8 cellular contexts compared by ENCODE assay signal in genomic region chr16:2963611-2964415, GRCh38. TPM values are rescaled to one million over a fixed set of nuclear protein-coding genes. Genes with fewer than 3 reads are reported as not detected.
A peak's percentile ranks its signal among the peaks of the same experiment; 100 is the strongest.
DNase-seq lines count a peak whose midpoint lies in the region; ATAC-seq and TF ChIP-seq lines count a peak whose summit lies in the region.

Gene KREMEN2, plus strand, starts transcription at chr16:2964275. Its CDS starts 246 bp downstream, at chr16:2964521.

- H3K36me3 ChIP-seq in testis (ENCODE audit: low read depth, missing control alignments) = no peaks in the 10 kb centered on the region

- WGBS in testis, 2 donors = 1% methylated on average over 32 to 62 of the region's 64 CpGs

- H3K9me3 ChIP-seq in testis = no peaks in the 10 kb centered on the region

- DNase-seq in AG20443 (ENCODE audit: low spot score) (peak; percentile 43), GM13976 (ENCODE audit: low spot score) (peak; percentile 74), NCI-H526 (lab: John Stamatoyannopoulos, UW) (peak; percentile 58 to 88), kidney tubule cell (ENCODE audit: low spot score) (peak; percentile 50), testis (no peak)
- peak; percentile 60 for DNase-seq in activated naive CD4-positive, alpha-beta T cell treated with anti-CD3 and anti-CD28 coated beads, Interleukin-2, amount 50 U/mL, for 16 hours

- ATAC-seq in GM19452 (IDR thresholded peaks at IDR 0.05; ENCODE audit: unreplicated experiment) (no peak), HG03095 (IDR thresholded peaks at IDR 0.05; ENCODE audit: unreplicated experiment) (no peak)

- TF ChIP-seq CTCF in GM13976 (IDR thresholded peaks at IDR 0.05; ENCODE audit: borderline replicate concordance, control extremely low read depth, extremely low read depth, insufficient read depth, missing control alignments) (no peak), testis (IDR thresholded peaks at IDR 0.05) (no peak)

- H3K27me3 ChIP-seq in testis = no peaks in the 10 kb centered on the region

- H3K4me1 ChIP-seq in testis = peaks cover 19% of the 10 kb centered on the region

- TF ChIP-seq POLR2A in testis (IDR thresholded peaks at IDR 0.05) = no peak

- H3K4me3 ChIP-seq in testis = peak within 1 kb of the TSS; percentile 6 to 38

- intact Hi-C loops in testis (cut with DNase I; ENCODE audit: low total_unique reads) = no loop called here

- in situ Hi-C loops in GM13976 (cut with MboI; ENCODE audit: low sequenced_read_pairs, unreplicated experiment) = no loop called here

- no peak within 1 kb of the TSS for H3K27ac ChIP-seq in testis

RNA-seq across cellular contexts. Expression of gene KREMEN2, which starts in this region (rescaled TPM):
- 1 to 10 TPM; 1.7 TPM for total RNA-seq in testis
- 0.86 TPM for polyA plus RNA-seq in testis (ENCODE audit: insufficient read depth, low read depth, low replicate concordance)
